In the genomic region with DNA sequence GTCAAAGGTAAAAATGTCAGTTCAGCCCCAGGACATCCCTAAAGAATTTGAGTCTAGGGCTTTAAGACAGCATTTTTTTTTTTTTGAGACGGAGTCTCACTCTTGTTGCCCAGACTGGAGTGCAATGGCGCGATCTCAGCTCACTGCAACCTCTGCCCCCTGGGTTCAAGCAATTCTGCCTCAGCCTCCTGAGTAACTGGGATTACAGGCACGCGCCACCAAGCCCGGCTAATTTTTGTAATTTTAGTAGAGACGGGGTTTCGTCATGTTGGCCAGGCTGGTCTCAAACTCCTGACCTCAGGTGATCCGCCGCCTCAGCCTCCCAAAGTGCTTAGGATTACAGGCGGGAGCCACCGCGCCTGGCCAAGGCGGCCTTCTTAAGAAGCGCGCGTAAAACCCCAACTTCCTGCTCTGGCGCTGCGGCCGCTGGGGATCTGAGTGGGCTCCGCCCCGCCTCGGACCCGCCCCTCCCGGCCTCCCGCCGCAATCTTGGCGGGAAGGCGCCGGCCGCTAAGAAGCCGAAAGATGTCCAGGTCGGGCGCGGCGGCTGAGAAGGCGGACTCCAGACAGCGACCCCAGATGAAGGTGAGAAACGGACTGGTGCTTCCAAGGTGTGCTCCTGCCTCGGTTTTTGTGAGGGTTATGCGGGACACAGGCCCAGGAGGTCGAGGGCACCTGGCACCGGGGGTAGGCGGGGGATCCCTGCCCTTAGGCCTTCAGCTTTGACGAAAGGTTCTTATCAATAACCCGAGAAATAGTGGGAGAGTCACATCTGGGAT, we compare ENCODE assay signal across 1 cellular context.
TF ChIP-seq lines count a peak whose summit lies in the region.

A gene (plus strand): TSS at position 495 of the 779 bp plus-strand sequence. CDS start 31 bp downstream, at position 526.

TF ChIP-seq in GM12878, 131 proteins besides CTCF, POLR2A, EP300 and RAD21 (continued from another document):
- TF ChIP-seq, protein P1, sequence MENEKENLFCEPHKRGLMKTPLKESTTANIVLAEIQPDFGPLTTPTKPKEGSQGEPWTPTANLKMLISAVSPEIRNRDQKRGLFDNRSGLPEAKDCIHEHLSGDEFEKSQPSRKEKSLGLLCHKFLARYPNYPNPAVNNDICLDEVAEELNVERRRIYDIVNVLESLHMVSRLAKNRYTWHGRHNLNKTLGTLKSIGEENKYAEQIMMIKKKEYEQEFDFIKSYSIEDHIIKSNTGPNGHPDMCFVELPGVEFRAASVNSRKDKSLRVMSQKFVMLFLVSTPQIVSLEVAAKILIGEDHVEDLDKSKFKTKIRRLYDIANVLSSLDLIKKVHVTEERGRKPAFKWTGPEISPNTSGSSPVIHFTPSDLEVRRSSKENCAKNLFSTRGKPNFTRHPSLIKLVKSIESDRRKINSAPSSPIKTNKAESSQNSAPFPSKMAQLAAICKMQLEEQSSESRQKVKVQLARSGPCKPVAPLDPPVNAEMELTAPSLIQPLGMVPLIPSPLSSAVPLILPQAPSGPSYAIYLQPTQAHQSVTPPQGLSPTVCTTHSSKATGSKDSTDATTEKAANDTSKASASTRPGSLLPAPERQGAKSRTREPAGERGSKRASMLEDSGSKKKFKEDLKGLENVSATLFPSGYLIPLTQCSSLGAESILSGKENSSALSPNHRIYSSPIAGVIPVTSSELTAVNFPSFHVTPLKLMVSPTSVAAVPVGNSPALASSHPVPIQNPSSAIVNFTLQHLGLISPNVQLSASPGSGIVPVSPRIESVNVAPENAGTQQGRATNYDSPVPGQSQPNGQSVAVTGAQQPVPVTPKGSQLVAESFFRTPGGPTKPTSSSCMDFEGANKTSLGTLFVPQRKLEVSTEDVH (IDR thresholded peaks at IDR 0.05; ENCODE audit: low read depth, partially characterized antibody), result peak; percentile 94
- TF ChIP-seq, protein P2, sequence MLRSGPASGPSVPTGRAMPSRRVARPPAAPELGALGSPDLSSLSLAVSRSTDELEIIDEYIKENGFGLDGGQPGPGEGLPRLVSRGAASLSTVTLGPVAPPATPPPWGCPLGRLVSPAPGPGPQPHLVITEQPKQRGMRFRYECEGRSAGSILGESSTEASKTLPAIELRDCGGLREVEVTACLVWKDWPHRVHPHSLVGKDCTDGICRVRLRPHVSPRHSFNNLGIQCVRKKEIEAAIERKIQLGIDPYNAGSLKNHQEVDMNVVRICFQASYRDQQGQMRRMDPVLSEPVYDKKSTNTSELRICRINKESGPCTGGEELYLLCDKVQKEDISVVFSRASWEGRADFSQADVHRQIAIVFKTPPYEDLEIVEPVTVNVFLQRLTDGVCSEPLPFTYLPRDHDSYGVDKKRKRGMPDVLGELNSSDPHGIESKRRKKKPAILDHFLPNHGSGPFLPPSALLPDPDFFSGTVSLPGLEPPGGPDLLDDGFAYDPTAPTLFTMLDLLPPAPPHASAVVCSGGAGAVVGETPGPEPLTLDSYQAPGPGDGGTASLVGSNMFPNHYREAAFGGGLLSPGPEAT (IDR thresholded peaks at IDR 0.05; ENCODE audit: low read depth), result peak; percentile 45; the same call in 1 of the 2 replicates
- peak; percentile 100 for TF ChIP-seq RB1 (IDR thresholded peaks at IDR 0.05; ENCODE audit: borderline replicate concordance)
- TF ChIP-seq MTA2 (IDR thresholded peaks at IDR 0.05; ENCODE audit: low read depth), result peak; percentile 19; the same call in 1 of the 2 replicates
- TF ChIP-seq POLR2AphosphoS5 (IDR thresholded peaks at IDR 0.05; ENCODE audit: low read length), result 0 out of 2 replicates have a peak, but pooled peaks have one; percentile 35
- TF ChIP-seq NR2F1 (conservative IDR thresholded peaks at IDR 0.05), result 0 out of 2 replicates have a peak, but pooled peaks have one; percentile 40
- TF ChIP-seq GATAD2B (conservative IDR thresholded peaks at IDR 0.05; ENCODE audit: low read depth), result peak; percentile 68; the same call in 1 of the 2 replicates
- TF ChIP-seq CBX5 (IDR thresholded peaks at IDR 0.05; ENCODE audit: low read depth), result peak; percentile 55; the same call in 1 of the 2 replicates
- peak; percentile 30 to 45; a peak in 3 of 4 replicates for TF ChIP-seq IKZF2 (IDR thresholded peaks at IDR 0.05)
- TF ChIP-seq YY1 (IDR thresholded peaks at IDR 0.05; ENCODE audit: low read depth, low read length), result peak; percentile 62; the same call in 1 of the 2 replicates
- TF ChIP-seq ZNF217 (IDR thresholded peaks at IDR 0.05), result peak; percentile 73
- peak; percentile 62 for TF ChIP-seq IKZF1 (conservative IDR thresholded peaks at IDR 0.05)
- 0 out of 2 replicates have a peak, but pooled peaks have one; percentile 72 for TF ChIP-seq ASH2L (IDR thresholded peaks at IDR 0.05; ENCODE audit: borderline replicate concordance, low read depth)
- TF ChIP-seq RUNX3 (IDR thresholded peaks at IDR 0.05; ENCODE audit: low read length), result peak; percentile 46; the same call in 1 of the 2 replicates
- peak in 1 of 2 experiments; percentile 50; a peak in 1 of 4 replicates for TF ChIP-seq BHLHE40 (IDR thresholded peaks at IDR 0.05; ENCODE audit: borderline replicate concordance in 1 of 2, low read depth in 2 of 2, low read length in 1 of 2)
- peak; percentile 53; the same call in 1 of the 2 replicates for TF ChIP-seq SMAD5 (IDR thresholded peaks at IDR 0.05; ENCODE audit: low read depth)
- 0 out of 2 replicates have a peak, but pooled peaks have one; percentile 7 for TF ChIP-seq ZNF24 (IDR thresholded peaks at IDR 0.05)
- peak; percentile 80; the same call in 1 of the 2 replicates for TF ChIP-seq PML (IDR thresholded peaks at IDR 0.05; ENCODE audit: low read length)
- TF ChIP-seq, protein P3, sequence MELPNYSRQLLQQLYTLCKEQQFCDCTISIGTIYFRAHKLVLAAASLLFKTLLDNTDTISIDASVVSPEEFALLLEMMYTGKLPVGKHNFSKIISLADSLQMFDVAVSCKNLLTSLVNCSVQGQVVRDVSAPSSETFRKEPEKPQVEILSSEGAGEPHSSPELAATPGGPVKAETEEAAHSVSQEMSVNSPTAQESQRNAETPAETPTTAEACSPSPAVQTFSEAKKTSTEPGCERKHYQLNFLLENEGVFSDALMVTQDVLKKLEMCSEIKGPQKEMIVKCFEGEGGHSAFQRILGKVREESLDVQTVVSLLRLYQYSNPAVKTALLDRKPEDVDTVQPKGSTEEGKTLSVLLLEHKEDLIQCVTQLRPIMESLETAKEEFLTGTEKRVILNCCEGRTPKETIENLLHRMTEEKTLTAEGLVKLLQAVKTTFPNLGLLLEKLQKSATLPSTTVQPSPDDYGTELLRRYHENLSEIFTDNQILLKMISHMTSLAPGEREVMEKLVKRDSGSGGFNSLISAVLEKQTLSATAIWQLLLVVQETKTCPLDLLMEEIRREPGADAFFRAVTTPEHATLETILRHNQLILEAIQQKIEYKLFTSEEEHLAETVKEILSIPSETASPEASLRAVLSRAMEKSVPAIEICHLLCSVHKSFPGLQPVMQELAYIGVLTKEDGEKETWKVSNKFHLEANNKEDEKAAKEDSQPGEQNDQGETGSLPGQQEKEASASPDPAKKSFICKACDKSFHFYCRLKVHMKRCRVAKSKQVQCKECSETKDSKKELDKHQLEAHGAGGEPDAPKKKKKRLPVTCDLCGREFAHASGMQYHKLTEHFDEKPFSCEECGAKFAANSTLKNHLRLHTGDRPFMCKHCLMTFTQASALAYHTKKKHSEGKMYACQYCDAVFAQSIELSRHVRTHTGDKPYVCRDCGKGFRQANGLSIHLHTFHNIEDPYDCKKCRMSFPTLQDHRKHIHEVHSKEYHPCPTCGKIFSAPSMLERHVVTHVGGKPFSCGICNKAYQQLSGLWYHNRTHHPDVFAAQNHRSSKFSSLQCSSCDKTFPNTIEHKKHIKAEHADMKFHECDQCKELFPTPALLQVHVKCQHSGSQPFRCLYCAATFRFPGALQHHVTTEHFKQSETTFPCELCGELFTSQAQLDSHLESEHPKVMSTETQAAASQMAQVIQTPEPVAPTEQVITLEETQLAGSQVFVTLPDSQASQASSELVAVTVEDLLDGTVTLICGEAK (IDR thresholded peaks at IDR 0.05; ENCODE audit: borderline replicate concordance), result 0 out of 2 replicates have a peak, but pooled peaks have one; percentile 19
- TF ChIP-seq RELA (IDR thresholded peaks at IDR 0.05; ENCODE audit: borderline replicate concordance, partially characterized antibody), result peak; percentile 24
- TF ChIP-seq, protein P4, sequence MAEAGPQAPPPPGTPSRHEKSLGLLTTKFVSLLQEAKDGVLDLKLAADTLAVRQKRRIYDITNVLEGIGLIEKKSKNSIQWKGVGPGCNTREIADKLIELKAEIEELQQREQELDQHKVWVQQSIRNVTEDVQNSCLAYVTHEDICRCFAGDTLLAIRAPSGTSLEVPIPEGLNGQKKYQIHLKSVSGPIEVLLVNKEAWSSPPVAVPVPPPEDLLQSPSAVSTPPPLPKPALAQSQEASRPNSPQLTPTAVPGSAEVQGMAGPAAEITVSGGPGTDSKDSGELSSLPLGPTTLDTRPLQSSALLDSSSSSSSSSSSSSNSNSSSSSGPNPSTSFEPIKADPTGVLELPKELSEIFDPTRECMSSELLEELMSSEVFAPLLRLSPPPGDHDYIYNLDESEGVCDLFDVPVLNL (IDR thresholded peaks at IDR 0.05; ENCODE audit: low read depth, low read length), result peak; percentile 79
- 0 out of 2 replicates have a peak, but pooled peaks have one; percentile 31 for TF ChIP-seq CBFB (IDR thresholded peaks at IDR 0.05; ENCODE audit: low read depth)
